ENCODE assay signal across 35 cellular contexts in genomic region chr15:69189157-69189556, GRCh38.
"Had no signal": no experiment of that assay in that cellular context is flagged by ENCODE, and none has a peak within 500 bp of the region (broad histone marks: within the 10 kb centered on the region; RNA-seq: fewer than 3 reads in every experiment).

No MANE protein-coding gene starts in this region.

- H3K27ac ChIP-seq: PC-9, RWPE1, SJCRH30, SK-N-MC had no signal

- FAIRE-seq: RCC 7860 had no signal

- H3K36me3 ChIP-seq: MG63, SJCRH30 had no signal

- ATAC-seq: Panc1, Right ventricle myocardium inferior, SK-N-SH treated with all-trans-retinoic acid at 6 μM for 48 hours had no signal

- H3K4me3 ChIP-seq: MG63, PC-9, SJCRH30, SK-N-MC had no signal

- H3K4me1 ChIP-seq: SJCRH30 had no signal

- H3K27me3 ChIP-seq: MG63, SJCRH30 had no signal

- DNase-seq: Kasumi-1, KG1, MG63, NCI-H1048, NCI-H1092 treated with DMSO at 0.1 percent for 48 hours, NCI-H1105 treated with DMSO at 0.1 percent for 48 hours, NCI-H1417, NCI-H1436, NCI-H146, NCI-H1694, NCI-H187, NCI-H1930, NCI-H2029 treated with DMSO at 0.1 percent for 48 hours, NCI-H2081 treated with DMSO at 0.1 percent for 48 hours, NCI-H2107, NCI-H2171, NCI-H226, NCI-H446 treated with DMSO at 0.1 percent for 48 hours, NCI-H510A, NCI-H524, NCI-H526, NCI-H69, NCI-H748 treated with DMSO at 0.1 percent for 48 hours, NCI-H82, PC-9, SHP77, SIG-M5, SJCRH30, SW 1271 had no signal
